ENCODE assay signal across 32 cellular contexts in the genomic region with DNA sequence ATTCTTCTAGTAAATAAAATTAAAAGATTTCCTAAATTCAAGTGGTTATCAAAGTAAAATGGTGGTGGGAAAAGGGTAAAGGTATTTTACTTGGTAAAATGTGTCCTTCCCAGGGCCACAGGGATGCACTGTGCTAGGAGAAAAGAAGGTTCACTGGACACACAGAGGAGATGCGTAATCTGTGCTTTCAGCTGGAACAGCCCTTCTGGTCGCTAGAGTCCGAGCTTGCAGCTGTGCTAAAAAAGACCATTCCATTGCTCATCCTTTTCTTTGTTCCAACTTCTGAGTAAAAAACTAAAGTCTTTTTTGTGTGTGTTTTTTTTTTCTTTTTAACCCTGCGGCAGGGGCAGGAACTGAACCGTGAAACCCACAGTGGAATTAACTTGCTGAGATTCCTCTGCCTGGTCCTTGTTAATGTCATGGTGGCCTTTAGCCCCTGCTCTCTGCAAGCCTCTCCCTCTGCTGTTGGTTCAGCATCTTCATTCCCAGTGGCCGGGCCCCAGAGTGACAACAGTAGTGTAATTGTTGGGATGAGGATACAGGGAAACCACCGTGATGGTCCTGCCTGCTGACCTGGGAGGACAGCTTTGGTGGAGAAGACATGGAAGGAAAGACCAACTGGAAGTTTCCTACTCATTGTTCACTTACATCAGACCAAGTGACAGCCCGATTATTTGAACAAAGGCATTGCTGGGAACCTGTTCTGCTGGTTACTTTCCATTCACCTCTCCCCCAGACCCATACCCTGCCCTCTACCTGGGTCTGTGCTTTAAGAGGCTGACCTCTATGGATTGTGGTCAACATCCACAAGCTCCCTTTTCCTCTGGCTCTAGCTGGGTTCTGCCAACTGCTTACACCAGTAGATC. TPM values are rescaled to one million over a fixed set of nuclear protein-coding genes. Genes with fewer than 3 reads are reported as not detected.
"Had no signal": no experiment of that assay in that cellular context is flagged by ENCODE, and none has a peak within 500 bp of the region (broad histone marks: within the 10 kb centered on the region; RNA-seq: fewer than 3 reads in every experiment).

No MANE protein-coding gene starts in this region.

- ATAC-seq: heart right ventricle; left ventricle myocardium superior; lower lobe of right lung; naive thymus-derived CD8-positive, alpha-beta T cell; right cardiac atrium; stimulated activated memory B cell treated with anti-CD40 and anti-IgM and Interleukin-4, amounts not matched to agents 10 μg/mL and 1 μg/mL and 100 μg/mL, for 72 hours; stimulated activated naive CD8-positive, alpha-beta T cell treated with anti-CD3 and anti-CD28 coated beads, Interleukin-15, amount 100 ng/mL, for 72 hours; upper lobe of right lung had no signal

- H3K27me3 ChIP-seq: upper lobe of right lung, uterus had no signal

- H3K36me3 Mint-ChIP-seq: immature natural killer cell; naive thymus-derived CD8-positive, alpha-beta T cell; stimulated activated memory B cell treated with anti-CD40 and anti-IgM and Interleukin-4, amounts not matched to agents 10 μg/mL and 1 μg/mL and 100 μg/mL, for 72 hours had no signal

- H3K9ac ChIP-seq: parathyroid adenoma had no signal

- H3K4me1 ChIP-seq: esophagus squamous epithelium, heart right ventricle, lower lobe of right lung, parathyroid adenoma, spleen, suprapubic skin, transverse colon, upper lobe of right lung, uterus had no signal

- H3K4me3 ChIP-seq: coronary artery, esophagus squamous epithelium, heart right ventricle, lower lobe of right lung, skin epidermis, spleen, suprapubic skin, transverse colon, upper lobe of right lung, uterus had no signal

- H3K4me1 Mint-ChIP-seq: immature natural killer cell; nephron progenitor cell; stimulated activated naive CD8-positive, alpha-beta T cell treated with anti-CD3 and anti-CD28 coated beads, Interleukin-15, amount 100 ng/mL, for 72 hours had no signal

- H3K27ac Mint-ChIP-seq: immature natural killer cell; nephron progenitor cell; progenitor cell of endocrine pancreas; stimulated activated memory B cell treated with anti-CD40 and anti-IgM and Interleukin-4, amounts not matched to agents 10 μg/mL and 1 μg/mL and 100 μg/mL, for 72 hours; stimulated activated naive CD8-positive, alpha-beta T cell treated with anti-CD3 and anti-CD28 coated beads, Interleukin-15, amount 100 ng/mL, for 72 hours had no signal

- DNase-seq: dermis blood vessel endothelial cell; effector memory CD4-positive, alpha-beta T cell; esophagus squamous epithelium; foreskin melanocyte; glutamatergic neuron; heart right ventricle; hippocampal formation; immature natural killer cell; islet precursor cell; kidney glomerular epithelial cell; left ventricle myocardium superior; lower lobe of right lung; naive thymus-derived CD8-positive, alpha-beta T cell; nephron progenitor cell; right cardiac atrium; spleen; stimulated activated CD4-positive, alpha-beta T cell treated with anti-CD3 and anti-CD28 coated beads, Interleukin-4, amount 100 ng/mL, for 4 hours; stimulated activated naive CD8-positive, alpha-beta T cell treated with anti-CD3 and anti-CD28 coated beads, Interleukin-15, amount 100 ng/mL, for 72 hours; transverse colon; upper lobe of right lung; uterus had no signal

- H3K36me3 ChIP-seq: esophagus squamous epithelium, heart right ventricle, lower lobe of right lung, neutrophil, spleen, suprapubic skin, transverse colon, upper lobe of right lung, uterus had no signal

- H2AFZ ChIP-seq: parathyroid adenoma had no signal

- H3K4me3 Mint-ChIP-seq: immature natural killer cell; naive thymus-derived CD8-positive, alpha-beta T cell; nephron progenitor cell; stimulated activated memory B cell treated with anti-CD40 and anti-IgM and Interleukin-4, amounts not matched to agents 10 μg/mL and 1 μg/mL and 100 μg/mL, for 72 hours; stimulated activated naive CD8-positive, alpha-beta T cell treated with anti-CD3 and anti-CD28 coated beads, Interleukin-15, amount 100 ng/mL, for 72 hours had no signal

- H3K27ac ChIP-seq: coronary artery, esophagus squamous epithelium, heart right ventricle, lower lobe of right lung, neutrophil, parathyroid adenoma, skin epidermis, spleen, suprapubic skin, transverse colon, upper lobe of right lung, uterus had no signal

- H3K9me3 Mint-ChIP-seq: immature natural killer cell; naive thymus-derived CD8-positive, alpha-beta T cell; nephron progenitor cell; stimulated activated memory B cell treated with anti-CD40 and anti-IgM and Interleukin-4, amounts not matched to agents 10 μg/mL and 1 μg/mL and 100 μg/mL, for 72 hours; stimulated activated naive CD8-positive, alpha-beta T cell treated with anti-CD3 and anti-CD28 coated beads, Interleukin-15, amount 100 ng/mL, for 72 hours had no signal

- H3K9me3 ChIP-seq: esophagus squamous epithelium, heart right ventricle, lower lobe of right lung, neutrophil, spleen, suprapubic skin, transverse colon, upper lobe of right lung, uterus had no signal

RNA-seq across cellular contexts. Expression of gene FSTL4, which starts 31.9 kb away (rescaled TPM):
- total RNA-seq: endothelial cell of umbilical vein, epithelial cell of proximal tubule, left ventricle myocardium superior, mesenteric fat pad, osteoblast, right cardiac atrium had no signal
- polyA plus RNA-seq: immature natural killer cell; naive thymus-derived CD8-positive, alpha-beta T cell; right cardiac atrium had no signal
